In genomic region chr2:9390991-9391390, GRCh38 we compare ENCODE assay signal across 18 cellular contexts. TPM values are rescaled to one million over a fixed set of nuclear protein-coding genes. Genes with fewer than 3 reads are reported as not detected.
DNase-seq lines count a peak whose midpoint lies in the region; ATAC-seq and TF ChIP-seq lines count a peak whose summit lies in the region.
"Had no signal": no experiment of that assay in that cellular context is flagged by ENCODE, and none has a peak within 500 bp of the region (broad histone marks: within the 10 kb centered on the region; RNA-seq: fewer than 3 reads in every experiment).

No MANE protein-coding gene starts in this region.

- CTCF ChIA-PET in Calu3 (lab: Charles Lee) = no interaction called here
- CTCF ChIA-PET in activated CD4-positive, alpha-beta T cell treated with anti-CD3 and anti-CD28 coated beads, Interleukin-2, amount 10 ng/mL, durations not matched to agents 7 days and 5 days (lab: Charles Lee) = interaction anchor here (0.6 kb wide), 1 partner anchor 54 kb away, joined by 3 read pairs; no protein-coding TSS in a partner anchor

- ATAC-seq in natural killer cell treated with Interleukin-12 subunit alpha and Interleukin-12 subunit beta and Interleukin-15 and Interleukin-18, amount 100 ng/mL, for 72 hours = no peak

- peak; percentile 40 for DNase-seq in chondrocyte (ENCODE audit: low spot score)
- DNase-seq in islet precursor cell = peak; percentile 29
- peak; percentile 74 for DNase-seq in posterior vena cava (ENCODE audit: low spot score)
- DNase-seq in Calu3 = no peak
- no peak for DNase-seq in natural killer cell treated with Interleukin-12 subunit alpha and Interleukin-12 subunit beta and Interleukin-15 and Interleukin-18, amount 100 ng/mL, for 72 hours (ENCODE audit: low spot score)
- no peak for DNase-seq in activated CD4-positive, alpha-beta T cell treated with anti-CD3 and anti-CD28 coated beads, Interleukin-2, amount 10 ng/mL, durations not matched to agents 7 days and 5 days
- no peak for DNase-seq in NCI-H526 treated with DMSO at 0.1 percent for 48 hours (lab: John Stamatoyannopoulos, UW)
- DNase-seq: EL; NCI-H1105 treated with DMSO at 0.1 percent for 48 hours; NCI-H2029 treated with DMSO at 0.1 percent for 48 hours; NCI-H226; NCI-H510A treated with DMSO at 0.1 percent for 48 hours; NCI-H774; NK-92 treated with Interleukin-12 subunit alpha and Interleukin-12 subunit beta, amount 100 ng/mL, for 24 hours; SIG-M5 had no signal

- H3K9ac ChIP-seq in BLaER1 treated with 17β-estradiol and CSF1 and Interleukin-3, amounts not matched to agents 10 nM and 100 nM = peak overlapping the region in 1 of 11 experiments; percentile 5; a peak in 2 of 22 replicates
- H3K9ac ChIP-seq: KMS-11 had no signal

- no peaks in the 10 kb centered on the region for H3K9me3 ChIP-seq in BLaER1 treated with 17β-estradiol and CSF1 and Interleukin-3, amounts not matched to agents 10 nM and 100 nM (replicated peaks in 1 of 11)
- H3K9me3 ChIP-seq: HAP-1 had no signal

- no peaks in the 10 kb centered on the region for H3K27me3 ChIP-seq in BLaER1 treated with 17β-estradiol and CSF1 and Interleukin-3, amounts not matched to agents 10 nM and 100 nM

- H3K36me3 ChIP-seq in BLaER1 treated with 17β-estradiol and CSF1 and Interleukin-3, amounts not matched to agents 10 nM and 100 nM = peaks cover 58 to 100% (median 83%) of the 10 kb centered on the region in 11 experiments

- H3K4me1 ChIP-seq in BLaER1 treated with 17β-estradiol and CSF1 and Interleukin-3, amounts not matched to agents 10 nM and 100 nM = peaks cover 0 to 45% (median 40%) of the 10 kb centered on the region in 10 experiments; a peak in 18 of 20 replicates
- H3K4me1 ChIP-seq: HAP-1 had no signal

- intact Hi-C loops in posterior vena cava (cut with DNase I) (no loop called here), Calu3 (cut with micrococcal nuclease; ENCODE audit: unreplicated experiment) (no loop called here)

- no TSS peak for BruUV-seq in Calu3 (replicated peaks; lab: Mats Ljungman, UMichigan)

- POLR2A ChIA-PET in activated CD4-positive, alpha-beta T cell treated with anti-CD3 and anti-CD28 coated beads, Interleukin-2, amount 10 ng/mL, durations not matched to agents 7 days and 5 days (lab: Charles Lee) = no interaction called here

- peak overlapping the region in 3 of 11 experiments; percentile 30 to 83 (median 46); a peak in 3 of 22 replicates for H3K27ac ChIP-seq in BLaER1 treated with 17β-estradiol and CSF1 and Interleukin-3, amounts not matched to agents 10 nM and 100 nM
- H3K27ac ChIP-seq: KMS-11 had no signal

- H3K4me3 ChIP-seq in BLaER1 treated with 17β-estradiol and CSF1 and Interleukin-3, amounts not matched to agents 10 nM and 100 nM = no peak overlapping the region
- H3K4me3 ChIP-seq: HAP-1 had no signal

- peak overlapping the region in 8 of 11 experiments; percentile 5 to 86 (median 75); a peak in 13 of 22 replicates for H3K4me2 ChIP-seq in BLaER1 treated with 17β-estradiol and CSF1 and Interleukin-3, amounts not matched to agents 10 nM and 100 nM
- H3K4me2 ChIP-seq: KMS-11 had no signal

- H3K27ac Mint-ChIP-seq in chondrocyte (ENCODE audit: unreplicated experiment) (no peak overlapping the region), Calu3 (ENCODE audit: unreplicated experiment) (no peak overlapping the region)
- H3K27ac Mint-ChIP-seq in natural killer cell treated with Interleukin-12 subunit alpha and Interleukin-12 subunit beta and Interleukin-15 and Interleukin-18, amount 100 ng/mL, for 72 hours = no peak overlapping the region
- H3K27ac Mint-ChIP-seq in activated CD4-positive, alpha-beta T cell treated with anti-CD3 and anti-CD28 coated beads, Interleukin-2, amount 10 ng/mL, durations not matched to agents 7 days and 5 days = no peak overlapping the region

- H3K27me3 Mint-ChIP-seq in chondrocyte (ENCODE audit: low read depth) = no peaks in the 10 kb centered on the region
- H3K27me3 Mint-ChIP-seq in Calu3 (ENCODE audit: unreplicated experiment) = no peaks in the 10 kb centered on the region
- no peaks in the 10 kb centered on the region for H3K27me3 Mint-ChIP-seq in natural killer cell treated with Interleukin-12 subunit alpha and Interleukin-12 subunit beta and Interleukin-15 and Interleukin-18, amount 100 ng/mL, for 72 hours
- no peaks in the 10 kb centered on the region for H3K27me3 Mint-ChIP-seq in activated CD4-positive, alpha-beta T cell treated with anti-CD3 and anti-CD28 coated beads, Interleukin-2, amount 10 ng/mL, durations not matched to agents 7 days and 5 days

- no peak overlapping the region for H3K4me3 Mint-ChIP-seq in chondrocyte (ENCODE audit: unreplicated experiment)
- H3K4me3 Mint-ChIP-seq in Calu3 (ENCODE audit: low read depth, unreplicated experiment) = no peak overlapping the region
- no peak overlapping the region for H3K4me3 Mint-ChIP-seq in natural killer cell treated with Interleukin-12 subunit alpha and Interleukin-12 subunit beta and Interleukin-15 and Interleukin-18, amount 100 ng/mL, for 72 hours
- H3K4me3 Mint-ChIP-seq in activated CD4-positive, alpha-beta T cell treated with anti-CD3 and anti-CD28 coated beads, Interleukin-2, amount 10 ng/mL, durations not matched to agents 7 days and 5 days = no peak overlapping the region

- H3K36me3 Mint-ChIP-seq in chondrocyte (ENCODE audit: low read depth) (peaks cover 38% of the 10 kb centered on the region), Calu3 (ENCODE audit: insufficient read depth, unreplicated experiment) (peaks cover 76% of the 10 kb centered on the region)
- no peaks in the 10 kb centered on the region for H3K36me3 Mint-ChIP-seq in natural killer cell treated with Interleukin-12 subunit alpha and Interleukin-12 subunit beta and Interleukin-15 and Interleukin-18, amount 100 ng/mL, for 72 hours
- no peaks in the 10 kb centered on the region for H3K36me3 Mint-ChIP-seq in activated CD4-positive, alpha-beta T cell treated with anti-CD3 and anti-CD28 coated beads, Interleukin-2, amount 10 ng/mL, durations not matched to agents 7 days and 5 days (ENCODE audit: low read depth)

- H3K4me1 Mint-ChIP-seq in chondrocyte (ENCODE audit: low read depth) = peaks cover 22% of the 10 kb centered on the region
- H3K4me1 Mint-ChIP-seq in Calu3 (ENCODE audit: low read depth, unreplicated experiment) = no peaks in the 10 kb centered on the region
- H3K4me1 Mint-ChIP-seq in natural killer cell treated with Interleukin-12 subunit alpha and Interleukin-12 subunit beta and Interleukin-15 and Interleukin-18, amount 100 ng/mL, for 72 hours (ENCODE audit: low read depth in 2 of 2) = no peaks in the 10 kb centered on the region
- H3K4me1 Mint-ChIP-seq in activated CD4-positive, alpha-beta T cell treated with anti-CD3 and anti-CD28 coated beads, Interleukin-2, amount 10 ng/mL, durations not matched to agents 7 days and 5 days = no peaks in the 10 kb centered on the region

- H3K9me3 Mint-ChIP-seq in chondrocyte (ENCODE audit: low read depth) (no peaks in the 10 kb centered on the region), Calu3 (ENCODE audit: low read depth, unreplicated experiment) (no peaks in the 10 kb centered on the region)
- H3K9me3 Mint-ChIP-seq in natural killer cell treated with Interleukin-12 subunit alpha and Interleukin-12 subunit beta and Interleukin-15 and Interleukin-18, amount 100 ng/mL, for 72 hours = no peaks in the 10 kb centered on the region
- no peaks in the 10 kb centered on the region for H3K9me3 Mint-ChIP-seq in activated CD4-positive, alpha-beta T cell treated with anti-CD3 and anti-CD28 coated beads, Interleukin-2, amount 10 ng/mL, durations not matched to agents 7 days and 5 days

- TF ChIP-seq CTCF in chondrocyte (IDR thresholded peaks at IDR 0.05) (no peak), Calu3 (IDR thresholded peaks at IDR 0.05; ENCODE audit: unreplicated experiment) (no peak)

- peaks cover 0 to 13% (median 0%) of the 10 kb centered on the region in 11 experiments; a peak in 3 of 22 replicates for H4K20me1 ChIP-seq in BLaER1 treated with 17β-estradiol and CSF1 and Interleukin-3, amounts not matched to agents 10 nM and 100 nM

RNA-seq across cellular contexts. Expression of gene ITGB1BP1, which starts 32.3 kb away (rescaled TPM):
- total RNA-seq in chondrocyte (99.8 to 126 TPM (median 117 TPM) in 3 replicates), posterior vena cava (100 to 1,000 TPM; 100 to 143 TPM), Calu3 (2022) (87.0 and 93.1 TPM in 2 replicates)
- total RNA-seq in natural killer cell treated with Interleukin-12 subunit alpha and Interleukin-12 subunit beta and Interleukin-15 and Interleukin-18, amount 100 ng/mL, for 72 hours = 100 to 1,000 TPM; 132 to 167 TPM
- total RNA-seq in activated CD4-positive, alpha-beta T cell treated with anti-CD3 and anti-CD28 coated beads, Interleukin-2, amount 10 ng/mL, durations not matched to agents 7 days and 5 days = 100 to 1,000 TPM in 1 of 2 experiments, 10 to 100 TPM in 1; 93.9 to 104 TPM

RNA-seq across cellular contexts. Expression of gene CPSF3, which starts 32.5 kb away (rescaled TPM):
- total RNA-seq in chondrocyte (23.3 to 31.3 TPM (median 24.9 TPM) in 3 replicates), posterior vena cava (10 to 100 TPM; 18.2 to 18.7 TPM), Calu3 (2022) (54.8 and 56.7 TPM in 2 replicates)
- 10 to 100 TPM; 46.6 to 58.4 TPM for total RNA-seq in natural killer cell treated with Interleukin-12 subunit alpha and Interleukin-12 subunit beta and Interleukin-15 and Interleukin-18, amount 100 ng/mL, for 72 hours
- 10 to 100 TPM; 46.9 to 58.2 TPM for total RNA-seq in activated CD4-positive, alpha-beta T cell treated with anti-CD3 and anti-CD28 coated beads, Interleukin-2, amount 10 ng/mL, durations not matched to agents 7 days and 5 days

Comparison
In these comparisons a context has a peak if more than half of its experiments do, and no peak if none do; other contexts are left out.
1. DNase-seq: peak in chondrocyte (single experiment), islet precursor cell (single experiment) and posterior vena cava (single experiment); none in Calu3 (single experiment), natural killer cell treated with Interleukin-12 subunit alpha and Interleukin-12 subunit beta and Interleukin-15 and Interleukin-18, amount 100 ng/mL, for 72 hours (single experiment), activated CD4-positive, alpha-beta T cell treated with anti-CD3 and anti-CD28 coated beads, Interleukin-2, amount 10 ng/mL, durations not matched to agents 7 days and 5 days (single experiment) and NCI-H526 treated with DMSO at 0.1 percent for 48 hours (single experiment).